ENCODE assay signal across 15 cellular contexts in genomic region chr5:109876030-109876726, GRCh38.
"Had no signal": no experiment of that assay in that cellular context is flagged by ENCODE, and none has a peak within 500 bp of the region (broad histone marks: within the 10 kb centered on the region; RNA-seq: fewer than 3 reads in every experiment).

No MANE protein-coding gene starts in this region.

- DNase-seq: activated CD4-positive, alpha-beta T cell treated with anti-CD3 and anti-CD28 coated beads, Interleukin-2, amount 50 U/mL, for 1 hour; activated gamma-delta T cell treated with Interleukin-2 at 50 U/mL for 16 hours; activated T-cell treated with anti-CD3 and anti-CD28 coated beads, Interleukin-2, amount 50 U/mL, for 4 hours; esophagus squamous epithelium; foreskin melanocyte; head of caudate nucleus; islet precursor cell; left lung; nephron progenitor cell; psoas muscle; stimulated activated CD4-positive, alpha-beta T cell treated with anti-CD3 and anti-CD28 coated beads, Interleukin-4, amount 100 ng/mL, for 24 hours had no signal

- H3K9me3 ChIP-seq: ascending aorta, esophagus squamous epithelium, psoas muscle had no signal

- H3K36me3 ChIP-seq: ascending aorta, cardiac muscle cell, esophagus squamous epithelium, left lung had no signal

- ATAC-seq: left lung had no signal

- H3K9me3 Mint-ChIP-seq: activated T-cell treated with anti-CD3 and anti-CD28 coated beads, Interleukin-2, amount 50 U/mL, for 4 hours; nephron progenitor cell; WTC11 had no signal

- H3K4me1 ChIP-seq: ascending aorta, left lung, psoas muscle had no signal

- H3K27ac Mint-ChIP-seq: memory B cell, nephron progenitor cell, WTC11 had no signal

- H3K27ac ChIP-seq: ascending aorta, cardiac muscle cell, esophagus squamous epithelium, left lung, psoas muscle had no signal

- H3K36me3 Mint-ChIP-seq: WTC11 had no signal

- H3K4me3 ChIP-seq: ascending aorta, cardiac muscle cell, esophagus squamous epithelium, left lung, psoas muscle had no signal

- H3K27me3 Mint-ChIP-seq: memory B cell had no signal

- H3K4me3 Mint-ChIP-seq: activated T-cell treated with anti-CD3 and anti-CD28 coated beads, Interleukin-2, amount 50 U/mL, for 4 hours; memory B cell; nephron progenitor cell; WTC11 had no signal

- H3K27me3 ChIP-seq: ascending aorta, cardiac muscle cell, esophagus squamous epithelium, left lung had no signal

- H3K4me1 Mint-ChIP-seq: memory B cell had no signal
